8 cellular contexts compared by ENCODE assay signal in the genomic region with DNA sequence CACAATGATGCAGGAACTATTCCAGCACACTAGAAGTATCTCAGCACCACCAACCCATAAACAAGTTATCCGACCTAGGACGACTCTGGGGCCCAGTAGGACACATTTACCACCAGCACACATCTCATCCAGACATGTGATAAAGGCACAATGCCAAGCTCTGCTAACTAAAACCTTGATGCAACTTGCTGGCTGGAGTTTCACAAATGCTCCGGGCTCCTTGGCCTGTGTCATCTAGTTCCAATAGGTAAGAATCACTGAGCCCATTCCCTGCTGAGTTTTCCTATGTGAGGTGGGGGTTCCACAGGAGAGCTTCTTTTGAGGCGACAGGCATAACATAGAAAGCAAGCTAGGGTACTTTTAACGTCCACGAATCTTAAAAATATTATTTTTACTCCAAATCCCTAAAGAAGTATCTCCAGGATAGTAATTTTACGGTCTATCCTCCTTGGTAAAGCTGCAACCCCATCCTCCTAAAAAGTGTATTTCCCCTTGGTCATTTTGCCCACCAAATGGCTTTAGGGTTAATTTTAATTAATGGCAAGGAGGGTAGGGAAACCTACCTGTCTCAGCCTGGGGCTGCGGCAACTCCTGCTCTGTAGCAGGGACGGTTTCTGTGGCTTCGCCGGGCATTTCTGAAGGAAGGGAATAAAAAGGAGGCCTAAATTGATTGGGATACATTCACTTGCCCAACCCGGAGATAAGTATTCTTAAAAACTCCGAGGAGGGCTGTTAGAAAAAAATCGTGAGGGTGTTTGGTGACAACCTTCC. TPM values are rescaled to one million over a fixed set of nuclear protein-coding genes. Genes with fewer than 3 reads are reported as not detected.
DNase-seq lines count a peak whose midpoint lies in the region; TF ChIP-seq lines count a peak whose summit lies in the region.

No MANE protein-coding gene starts in this region.

- TF ChIP-seq CTCF in type B pancreatic cell (conservative IDR thresholded peaks at IDR 0.05), result no peak

- WGBS in mesodermal cell (ENCODE audit: insufficient coverage in 2 of 2), 2 experiments, result 0 to 6% methylated on average over 5 to 8 of the region's 14 CpGs

- no peaks in the 10 kb centered on the region for H3K27me3 ChIP-seq in endocrine pancreas (ENCODE audit: control insufficient read depth, insufficient read depth, low read length)

- no peaks in the 10 kb centered on the region for H3K9me3 Mint-ChIP-seq in type B pancreatic cell

- peak overlapping the region; percentile 98 for H3K4me3 Mint-ChIP-seq in type B pancreatic cell

- H3K9me3 ChIP-seq in SK-N-MC (ENCODE audit: low read depth, low read length) (no peaks in the 10 kb centered on the region), endocrine pancreas (ENCODE audit: control insufficient read depth, low read length) (no peaks in the 10 kb centered on the region), mesodermal cell (ENCODE audit: control insufficient read depth, low read length) (no peaks in the 10 kb centered on the region)

- peaks cover 60% of the 10 kb centered on the region for H3K36me3 ChIP-seq in SK-N-MC (ENCODE audit: insufficient read depth, low read length)
- no peaks in the 10 kb centered on the region for H3K36me3 ChIP-seq in endocrine pancreas (ENCODE audit: control insufficient read depth, insufficient read depth, low read length)
- H3K36me3 ChIP-seq in mesodermal cell (ENCODE audit: control insufficient read depth, insufficient read depth, low read length), result peaks cover 53% of the 10 kb centered on the region

- H3K27ac Mint-ChIP-seq in type B pancreatic cell, result peak overlapping the region; percentile 98

- H3K4me1 ChIP-seq in endocrine pancreas (ENCODE audit: control insufficient read depth, insufficient read depth, low read length) (peaks cover 15% of the 10 kb centered on the region), mesodermal cell (ENCODE audit: control insufficient read depth, insufficient read depth, low read length, poor library complexity, severe bottlenecking) (peaks cover 24% of the 10 kb centered on the region)

- DNase-seq in activated CD8-positive, alpha-beta memory T cell treated with anti-CD3 and anti-CD28 coated beads, Interleukin-2, amount 50 U/mL, for 48 hours, result peak; percentile 54
- no peak for DNase-seq in activated CD8-positive, alpha-beta memory T cell treated with anti-CD3 and anti-CD28 coated beads for 24 hours
- DNase-seq in SK-N-MC (ENCODE audit: low read depth, low spot score) (no peak), type B pancreatic cell (ENCODE audit: extremely low spot score, unreplicated experiment) (no peak), NCI-H1092 treated with DMSO at 0.1 percent for 48 hours (lab: John Stamatoyannopoulos, UW) (no peak)
- no peak for DNase-seq in effector CD4-positive, alpha-beta T cell

- peaks cover 55% of the 10 kb centered on the region for H3K4me1 Mint-ChIP-seq in type B pancreatic cell (ENCODE audit: unreplicated experiment)

- H3K4me3 ChIP-seq in SK-N-MC, result peak overlapping the region; percentile 87
- peak overlapping the region; percentile 66 for H3K4me3 ChIP-seq in endocrine pancreas (ENCODE audit: control insufficient read depth, insufficient read depth, low read length)
- H3K4me3 ChIP-seq in mesodermal cell (ENCODE audit: extremely low read depth, insufficient read depth, low read length, poor library complexity, severe bottlenecking), result peak overlapping the region; percentile 99

- H3K36me3 Mint-ChIP-seq in type B pancreatic cell, result peaks cover 50% of the 10 kb centered on the region

- no peaks in the 10 kb centered on the region for H3K27me3 Mint-ChIP-seq in type B pancreatic cell

- peak overlapping the region; percentile 100 for H3K9ac ChIP-seq in SK-N-MC (ENCODE audit: insufficient read length)
- H3K9ac ChIP-seq in endocrine pancreas (ENCODE audit: control insufficient read depth, insufficient read depth, low read length), result peak overlapping the region; percentile 88

- H3K27ac ChIP-seq in SK-N-MC (peak overlapping the region; percentile 94), mesodermal cell (ENCODE audit: low read depth, low read length, severe bottlenecking) (peak overlapping the region; percentile 98)

RNA-seq across cellular contexts. Expression of a gene that starts 1.0 kb away (rescaled TPM):
- 1,371 TPM for polyA plus RNA-seq in mesodermal cell (2013, experiment 1 of 2)
- 1,422 TPM for polyA plus RNA-seq in mesodermal cell (2013, experiment 2 of 2)
- 988 and 997 TPM in 2 replicates for total RNA-seq in type B pancreatic cell (ENCODE audit: low replicate concordance)

RNA-seq across cellular contexts. Expression of a gene that starts 28.0 kb away (rescaled TPM):
- 23.2 TPM for polyA plus RNA-seq in mesodermal cell (2013, experiment 1 of 2)
- 30.6 TPM for polyA plus RNA-seq in mesodermal cell (2013, experiment 2 of 2)
- total RNA-seq in type B pancreatic cell (ENCODE audit: low replicate concordance), result 13.1 and 27.0 TPM in 2 replicates

RNA-seq across cellular contexts. Expression of a gene that starts 36.0 kb away (rescaled TPM):
- 279 TPM for polyA plus RNA-seq in mesodermal cell (2013, experiment 1 of 2)
- 307 TPM for polyA plus RNA-seq in mesodermal cell (2013, experiment 2 of 2)
- 219 and 222 TPM in 2 replicates for total RNA-seq in type B pancreatic cell (ENCODE audit: low replicate concordance)

RNA-seq across cellular contexts. Expression of a gene that starts 39.0 kb away (rescaled TPM):
- 1.9 TPM for polyA plus RNA-seq in mesodermal cell (2013, experiment 1 of 2)
- polyA plus RNA-seq in mesodermal cell (2013, experiment 2 of 2), result 1.2 TPM
- 0.79 and 1.9 TPM in 2 replicates for total RNA-seq in type B pancreatic cell (ENCODE audit: low replicate concordance)
